ENCODE assay signal across 8 cellular contexts in the genomic region with DNA sequence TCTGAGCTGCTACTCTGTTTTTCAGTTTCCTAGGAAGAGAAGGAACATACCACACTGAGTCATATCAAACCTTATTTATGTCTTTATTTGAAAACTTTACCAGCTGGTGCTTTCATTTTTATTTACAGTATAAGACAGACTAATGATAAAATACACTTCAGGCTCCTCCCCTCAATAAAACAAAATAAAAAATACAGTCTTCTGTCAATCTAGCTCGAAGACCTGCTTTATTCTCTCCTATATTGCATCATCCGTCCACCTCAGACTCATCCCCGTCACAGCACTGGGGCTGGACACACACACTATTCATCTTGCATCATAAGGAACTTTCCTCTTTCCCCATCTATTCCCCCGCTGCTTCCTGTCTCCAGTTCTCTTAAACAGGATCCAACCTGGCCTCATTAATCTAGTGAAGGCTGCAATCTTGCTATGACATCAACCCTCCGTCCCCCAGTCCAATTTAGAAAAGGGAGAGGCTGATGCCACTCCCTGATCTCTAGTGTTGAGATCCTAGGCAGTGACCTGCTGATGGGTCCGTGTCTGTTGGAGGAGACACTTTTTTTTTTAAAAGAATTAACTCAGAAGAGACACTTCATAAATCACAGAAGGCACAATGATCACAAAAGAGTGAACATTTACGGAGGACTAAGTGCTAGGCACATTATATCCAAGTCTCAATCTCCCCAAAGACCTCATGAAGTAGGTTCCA. TPM values are rescaled to one million over a fixed set of nuclear protein-coding genes. Genes with fewer than 3 reads are reported as not detected.
DNase-seq lines count a peak whose midpoint lies in the region; ATAC-seq, FAIRE-seq and TF ChIP-seq lines count a peak whose summit lies in the region.

No MANE protein-coding gene starts in this region.

- DNase-seq in BE2C (peak; percentile 40), GM19239 (ENCODE audit: insufficient read length, low spot score) (no peak), OCI-M1 (lab: John Stamatoyannopoulos, UW) (peak; percentile 85), astrocyte of the hippocampus (ENCODE audit: low read depth, low spot score) (peak; percentile 76), KG1 (lab: John Stamatoyannopoulos, UW) (no peak)

- H3K4me3 ChIP-seq in BE2C (ENCODE audit: low read depth, low read length): peak overlapping the region; percentile 100
- H3K4me3 ChIP-seq in iPS-18a (ENCODE audit: low read length): peak overlapping the region; percentile 85
- H3K4me3 ChIP-seq in skeletal muscle satellite cell (ENCODE audit: low read length): peak overlapping the region; percentile 84

- peak; percentile 81 for FAIRE-seq in GM19239 (lab: Jason Lieb, UNC)

- no peak for TF ChIP-seq CTCF in BE2C (IDR thresholded peaks at IDR 0.05; ENCODE audit: low read depth, low read length)

- no peaks in the 10 kb centered on the region for H3K4me1 ChIP-seq in BE2C
- H3K4me1 ChIP-seq in iPS-18a (ENCODE audit: control insufficient read depth, low read depth, low read length): peaks cover 11% of the 10 kb centered on the region
- peaks cover 16% of the 10 kb centered on the region for H3K4me1 ChIP-seq in skeletal muscle satellite cell (ENCODE audit: control insufficient read depth, insufficient read depth, low read length)

- peak overlapping the region; percentile 95 for H3K4me2 ChIP-seq in skeletal muscle satellite cell (ENCODE audit: low read length)

- H3K9ac ChIP-seq in iPS-18a (ENCODE audit: low read length) (peak overlapping the region; percentile 91), skeletal muscle satellite cell (ENCODE audit: low read depth, low read length) (peak overlapping the region; percentile 99)

- no peaks in the 10 kb centered on the region for H3K27me3 ChIP-seq in BE2C
- H3K27me3 ChIP-seq in iPS-18a (ENCODE audit: control insufficient read depth, insufficient read depth, low read length): no peaks in the 10 kb centered on the region
- H3K27me3 ChIP-seq in skeletal muscle satellite cell (ENCODE audit: control insufficient read depth, insufficient read depth, low read length): no peaks in the 10 kb centered on the region

- H3K9me3 ChIP-seq in BE2C (no peaks in the 10 kb centered on the region), iPS-18a (ENCODE audit: control insufficient read depth, low read depth, low read length) (no peaks in the 10 kb centered on the region), skeletal muscle satellite cell (replicated peaks; ENCODE audit: low read length) (no peaks in the 10 kb centered on the region)

- peak overlapping the region; percentile 36 for H3K27ac ChIP-seq in iPS-18a (ENCODE audit: low read length)

- no peak for ATAC-seq in HG02763 (IDR thresholded peaks at IDR 0.05; ENCODE audit: unreplicated experiment)

- H3K36me3 ChIP-seq in BE2C: peaks cover 47% of the 10 kb centered on the region
- peaks cover 36% of the 10 kb centered on the region for H3K36me3 ChIP-seq in iPS-18a (ENCODE audit: control insufficient read depth, low read depth, low read length)
- H3K36me3 ChIP-seq in skeletal muscle satellite cell (ENCODE audit: insufficient read depth, low read length): peaks cover 46% of the 10 kb centered on the region

RNA-seq across cellular contexts. Expression of gene XBP1, which starts 1.1 kb away (rescaled TPM):
- 136 TPM for polyA plus RNA-seq in BE2C (2012; ENCODE audit: insufficient read depth, insufficient read length, low read depth)
- total RNA-seq in skeletal muscle satellite cell (2012; rRNA removed): 153 and 161 TPM in 2 replicates

RNA-seq across cellular contexts. Expression of gene CCDC117, which starts 26.8 kb away (rescaled TPM):
- polyA plus RNA-seq in BE2C (2012; ENCODE audit: insufficient read depth, insufficient read length, low read depth): 8.4 TPM
- total RNA-seq in skeletal muscle satellite cell (2012; rRNA removed): 14.7 and 16.2 TPM in 2 replicates

RNA-seq across cellular contexts. Expression of gene HSCB, which starts 57.4 kb away (rescaled TPM):
- 19.5 TPM for polyA plus RNA-seq in BE2C (2012; ENCODE audit: insufficient read depth, insufficient read length, low read depth)
- total RNA-seq in skeletal muscle satellite cell (2012; rRNA removed): 19.4 and 24.3 TPM in 2 replicates

RNA-seq across cellular contexts. Expression of gene CHEK2, which starts 57.7 kb away (rescaled TPM):
- polyA plus RNA-seq in BE2C (2012; ENCODE audit: insufficient read depth, insufficient read length, low read depth): 4.4 TPM
- 24.2 and 33.0 TPM in 2 replicates for total RNA-seq in skeletal muscle satellite cell (2012; rRNA removed)

Comparison
In these comparisons a context has a peak if more than half of its experiments do, and no peak if none do; other contexts are left out.
1. DNase-seq: peak in BE2C (single experiment), OCI-M1 (single experiment) and astrocyte of the hippocampus (single experiment); none in GM19239 (single experiment) and KG1 (single experiment).
2. Peak in every context shown above with its lines, with median percentiles within 50 percentile points of each other: H3K4me3 ChIP-seq.